Comparison of ENCODE assay signal across 9 cellular contexts in the genomic region with DNA sequence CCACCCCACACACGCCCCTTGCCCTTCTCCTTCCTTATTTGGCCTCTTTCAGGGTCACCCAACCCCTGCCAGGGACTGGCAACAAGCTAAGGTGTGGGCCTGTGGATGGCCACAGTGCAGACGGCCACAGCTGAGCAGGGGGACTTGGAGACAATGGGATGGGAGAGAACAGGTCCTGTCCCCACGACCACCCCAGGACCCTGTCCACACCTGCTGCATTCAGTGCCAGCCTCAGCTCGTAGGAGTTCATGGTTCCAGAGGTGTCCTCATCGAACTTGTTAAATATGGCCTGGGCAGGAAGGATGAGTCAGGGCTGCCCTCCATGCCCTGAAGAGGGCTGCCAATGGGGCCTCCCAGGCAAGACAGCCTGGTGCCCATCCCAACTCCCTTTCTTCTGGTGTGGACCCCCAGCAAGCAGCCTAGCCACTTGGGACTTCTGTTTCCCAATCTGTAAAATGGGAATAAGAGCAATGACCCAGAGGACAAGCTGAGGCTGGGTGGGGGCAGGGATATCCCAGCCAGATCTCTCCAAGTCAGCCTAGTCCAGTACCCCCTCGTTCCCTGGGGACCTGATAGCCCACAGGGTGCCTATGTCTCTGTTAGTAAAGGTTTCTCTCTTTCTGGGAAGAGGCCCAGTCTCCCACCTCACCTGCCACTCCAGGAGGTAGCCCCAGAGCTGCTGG. TPM values are rescaled to one million over a fixed set of nuclear protein-coding genes. Genes with fewer than 3 reads are reported as not detected.
A peak's percentile ranks its signal among the peaks of the same experiment; 100 is the strongest.
DNase-seq lines count a peak whose midpoint lies in the region; ATAC-seq, FAIRE-seq and TF ChIP-seq lines count a peak whose summit lies in the region.
"Had no signal": no experiment of that assay in that cellular context is flagged by ENCODE, and none has a peak within 500 bp of the region (broad histone marks: within the 10 kb centered on the region; RNA-seq: fewer than 3 reads in every experiment).

No MANE protein-coding gene starts in this region.

- H3K27ac ChIP-seq in kidney (ENCODE audit: low read depth in 2 of 2, low read length in 2 of 2) (peak overlapping the region; percentile 56 to 79), tibial nerve (peak overlapping the region in 3 of 4 donors; percentile 70 to 84 (median 79))

- H3K4me3 ChIP-seq in kidney (ENCODE audit: low read length in 2 of 2) (peak overlapping the region in 1 of 2 donors; percentile 32), tibial nerve (no peak overlapping the region)
- H3K4me3 ChIP-seq: mucosa of descending colon had no signal

- intact Hi-C loops in kidney (cut with DNase I), result no loop called here

- H3K4me1 Mint-ChIP-seq in activated T-cell treated with anti-CD3 and anti-CD28 coated beads, Interleukin-2, amount 50 U/mL, for 72 hours (ENCODE audit: low read depth), result peaks cover 40% of the 10 kb centered on the region

- peak overlapping the region in 1 of 2 donors; percentile 16 for H3K4me3 Mint-ChIP-seq in activated T-cell treated with anti-CD3 and anti-CD28 coated beads, Interleukin-2, amount 50 U/mL, for 72 hours

- FAIRE-seq in kidney (lab: Jason Lieb, UNC), result no peak

- H3K27me3 Mint-ChIP-seq in activated T-cell treated with anti-CD3 and anti-CD28 coated beads, Interleukin-2, amount 50 U/mL, for 72 hours (ENCODE audit: low read depth), result peaks cover 8% of the 10 kb centered on the region

- no peak for TF ChIP-seq EP300 in tibial nerve (IDR thresholded peaks at IDR 0.05)

- TF ChIP-seq POLR2A in tibial nerve (IDR thresholded peaks at IDR 0.05), result no peak

- H3K9me3 Mint-ChIP-seq in activated T-cell treated with anti-CD3 and anti-CD28 coated beads, Interleukin-2, amount 50 U/mL, for 72 hours, result no peaks in the 10 kb centered on the region

- TF ChIP-seq CTCF in kidney (IDR thresholded peaks at IDR 0.05; ENCODE audit: borderline replicate concordance, extremely low read depth, insufficient read depth), result no peak
- no peak for TF ChIP-seq CTCF in tibial nerve (IDR thresholded peaks at IDR 0.05)

- peaks cover 0 to 6% of the 10 kb centered on the region in 2 donors for H3K36me3 Mint-ChIP-seq in activated T-cell treated with anti-CD3 and anti-CD28 coated beads, Interleukin-2, amount 50 U/mL, for 72 hours (ENCODE audit: insufficient read depth in 2 of 2)

- no peaks in the 10 kb centered on the region for H3K27me3 ChIP-seq in tibial nerve

- H3K4me1 ChIP-seq in kidney (ENCODE audit: control insufficient read depth in 1 of 2, insufficient read depth in 1 of 2, low read depth in 1 of 2, low read length in 2 of 2) (peaks cover 5 to 12% of the 10 kb centered on the region in 2 donors), tibial nerve (peaks cover 0 to 59% (median 16%) of the 10 kb centered on the region in 4 donors)

- H3K36me3 ChIP-seq in kidney (ENCODE audit: control insufficient read depth in 1 of 2, insufficient read depth in 2 of 2, low read length in 2 of 2) (peaks cover 4 to 11% of the 10 kb centered on the region in 2 donors), tibial nerve (peaks cover 0 to 33% (median 6%) of the 10 kb centered on the region in 3 donors)

- H3K9me3 ChIP-seq in kidney (ENCODE audit: control insufficient read depth in 1 of 2, low read length in 2 of 2), result no peaks in the 10 kb centered on the region
- no peaks in the 10 kb centered on the region for H3K9me3 ChIP-seq in tibial nerve
- H3K9me3 ChIP-seq: mucosa of descending colon had no signal

- H3K9ac ChIP-seq in kidney (ENCODE audit: low read length in 2 of 2), result no peak overlapping the region

- H3K27ac Mint-ChIP-seq in activated T-cell treated with anti-CD3 and anti-CD28 coated beads, Interleukin-2, amount 50 U/mL, for 72 hours, result peak overlapping the region; percentile 19

- WGBS in tibial nerve, 2 donors, result 59 to 60% methylated on average over 5 to 6 of the region's 6 CpGs

- no peak for ATAC-seq in activated T-cell treated with anti-CD3 and anti-CD28 coated beads, Interleukin-2, amount 50 U/mL, for 72 hours (replicated peaks in 1 of 2)
- ATAC-seq in HG03457 (IDR thresholded peaks at IDR 0.05; ENCODE audit: unreplicated experiment), result no peak
- ATAC-seq in HG02678 (IDR thresholded peaks at IDR 0.05; ENCODE audit: unreplicated experiment), result no peak

- DNase-seq in NOMO-1 treated with DMSO at 0.1 percent for 48 hours (lab: John Stamatoyannopoulos, UW; ENCODE audit: unreplicated experiment) (peak; percentile 11), NOMO-1 treated with dmso at 0.1 percent for 144 hours (lab: John Stamatoyannopoulos, UW; ENCODE audit: unreplicated experiment) (no peak), kidney (peak; percentile 77), tibial nerve (ENCODE audit: low spot score in 2 of 2) (no peak), midbrain (lab: John Stamatoyannopoulos, UW) (no peak)
- DNase-seq in activated T-cell treated with anti-CD3 and anti-CD28 coated beads, Interleukin-2, amount 50 U/mL, for 72 hours, result peak in 1 of 2 donors; percentile 19

RNA-seq across cellular contexts. Expression of gene CAPN12, which starts 10.6 kb away (rescaled TPM):
- total RNA-seq in activated T-cell treated with anti-CD3 and anti-CD28 coated beads, Interleukin-2, amount 50 U/mL, for 72 hours, result 10 to 100 TPM in 1 of 2 donors, 1 to 10 TPM in 1; 8.3 to 15.2 TPM
- 31.1 TPM for total RNA-seq in kidney
- 27.1 TPM for polyA plus RNA-seq in kidney (ENCODE audit: insufficient read depth, low read depth, low replicate concordance)
- total RNA-seq in tibial nerve, result 1 to 10 TPM; 3.5 to 5.7 (median 4.8) TPM

RNA-seq across cellular contexts. Expression of gene LGALS7, which starts 39.7 kb away (rescaled TPM):
- not detected for total RNA-seq in activated T-cell treated with anti-CD3 and anti-CD28 coated beads, Interleukin-2, amount 50 U/mL, for 72 hours
- 1.3 TPM for total RNA-seq in kidney
- not detected for polyA plus RNA-seq in kidney (ENCODE audit: insufficient read depth, low read depth, low replicate concordance)
- total RNA-seq in tibial nerve, result not detected
- total RNA-seq: mucosa of descending colon had no signal

RNA-seq across cellular contexts. Expression of gene LGALS7B, which starts 55.4 kb away (rescaled TPM):
- total RNA-seq in activated T-cell treated with anti-CD3 and anti-CD28 coated beads, Interleukin-2, amount 50 U/mL, for 72 hours, result not detected
- total RNA-seq in kidney (not detected), tibial nerve (not detected)
- polyA plus RNA-seq in kidney (ENCODE audit: insufficient read depth, low read depth, low replicate concordance), result 3.7 TPM
- total RNA-seq: mucosa of descending colon had no signal

Comparison
In these comparisons a context has a peak if more than half of its experiments do, and no peak if none do; other contexts are left out.
1. DNase-seq: peak in NOMO-1 treated with DMSO at 0.1 percent for 48 hours (single experiment) and kidney (single experiment); none in NOMO-1 treated with dmso at 0.1 percent for 144 hours (single experiment), tibial nerve (0 of 2) and midbrain (single experiment).